In genomic region chr1:45713711-45714110, GRCh38 we compare ENCODE assay signal across 34 cellular contexts.
"Had no signal": no experiment of that assay in that cellular context is flagged by ENCODE, and none has a peak within 500 bp of the region (broad histone marks: within the 10 kb centered on the region; RNA-seq: fewer than 3 reads in every experiment).

No MANE protein-coding gene starts in this region.

- H3K27me3 ChIP-seq: MG63 had no signal

- DNase-seq: Karpas-422, Kasumi-1, MG63, MM.1S, MV-4-11, NCI-H1048, NCI-H1092, NCI-H1092 treated with DMSO at 0.1 percent for 48 hours, NCI-H1105, NCI-H1105 treated with DMSO at 0.1 percent for 48 hours, NCI-H1417, NCI-H1417 treated with DMSO at 0.1 percent for 48 hours, NCI-H1436, NCI-H1436 treated with DMSO at 0.1 percent for 48 hours, NCI-H146, NCI-H1694, NCI-H1694 treated with DMSO at 0.1 percent for 48 hours, NCI-H187, NCI-H187 treated with DMSO at 0.1 percent for 48 hours, NCI-H1930, NCI-H2029, NCI-H2029 treated with DMSO at 0.1 percent for 48 hours, NCI-H2081, NCI-H2081 treated with DMSO at 0.1 percent for 48 hours, NCI-H2107, NCI-H2171, NCI-H2171 treated with DMSO at 0.1 percent for 48 hours, NCI-H2227 treated with DMSO at 0.1 percent for 48 hours, NCI-H226, NCI-H345, NCI-H446, NCI-H446 treated with DMSO at 0.1 percent for 48 hours, NCI-H510A, NCI-H510A treated with DMSO at 0.1 percent for 48 hours had no signal

- H3K36me3 ChIP-seq: MG63 had no signal

- H3K9me3 ChIP-seq: MG63 had no signal

- H3K4me3 ChIP-seq: MG63 had no signal
